In the genomic region with DNA sequence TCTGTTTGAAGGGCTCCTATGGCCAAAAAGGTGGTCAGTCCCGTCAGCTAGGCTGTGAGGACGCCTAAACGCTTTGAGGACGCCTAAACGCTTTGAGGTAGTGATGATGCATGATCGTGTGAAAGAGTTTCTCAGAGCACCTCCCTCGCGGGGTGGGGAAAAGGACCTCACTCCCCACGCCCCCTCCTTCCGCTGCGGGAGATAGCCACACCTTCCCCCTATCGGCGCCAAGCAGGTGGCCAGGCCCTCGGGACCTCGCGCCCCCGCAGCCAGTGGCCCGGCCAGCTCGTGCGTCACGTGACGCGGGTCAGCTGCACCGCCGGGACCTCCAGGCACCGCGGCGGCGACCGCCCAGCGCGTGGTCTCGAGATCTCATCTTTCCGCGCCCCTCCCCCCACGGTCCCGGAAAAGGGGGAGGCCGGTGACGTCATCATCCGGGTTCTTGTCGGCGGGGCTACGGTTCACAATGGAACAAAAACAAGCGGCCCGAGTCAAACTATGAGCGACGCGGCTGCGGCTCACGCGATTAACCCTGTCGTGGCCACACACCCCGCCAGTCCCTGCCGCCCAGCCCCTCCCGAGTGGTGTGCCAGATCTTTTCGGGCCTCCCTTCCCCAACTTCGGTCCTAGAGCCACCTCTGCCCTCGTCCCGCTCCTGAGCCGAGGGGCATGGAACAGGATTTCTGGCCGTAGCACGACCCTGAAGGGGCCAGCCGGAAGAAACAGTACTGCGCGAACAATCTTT, we compare ENCODE assay signal across 8 cellular contexts.
A peak's percentile ranks its signal among the peaks of the same experiment; 100 is the strongest.
DNase-seq lines count a peak whose midpoint lies in the region; ATAC-seq and FAIRE-seq lines count a peak whose summit lies in the region.

No MANE protein-coding gene starts in this region.

- H3K9me3 ChIP-seq in BLaER1, result no peaks in the 10 kb centered on the region

- peak; percentile 93 for FAIRE-seq in colon (lab: Jason Lieb, UNC)

- DNase-seq in NCI-H524 treated with DMSO at 0.1 percent for 48 hours (lab: John Stamatoyannopoulos, UW), result peak; percentile 93
- DNase-seq in activated CD4-positive, alpha-beta T cell treated with anti-CD3 and anti-CD28 coated beads for 48 hours, result peak; percentile 95
- peak; percentile 88 for DNase-seq in kidney glomerular epithelial cell (lab: John Stamatoyannopoulos, UW)
- peak; percentile 88 to 98 for DNase-seq in stimulated activated CD4-positive, alpha-beta T cell treated with anti-CD3 and anti-CD28 coated beads, Interleukin-15, amount 100 ng/mL, for 48 hours (ENCODE audit: low read depth in 2 of 2)

- H3K9ac ChIP-seq in BLaER1, result peak overlapping the region; percentile 99

- peak overlapping the region; percentile 100 for H3K27ac ChIP-seq in BLaER1

- ATAC-seq in GM19324 (IDR thresholded peaks at IDR 0.05; ENCODE audit: low FRiP score, unreplicated experiment) (peak; percentile 68), HG03460 (IDR thresholded peaks at IDR 0.05; ENCODE audit: unreplicated experiment) (peak; percentile 55)

- H3K4me1 ChIP-seq in BLaER1, result peaks cover 32% of the 10 kb centered on the region

- H3K36me3 ChIP-seq in BLaER1, result no peaks in the 10 kb centered on the region

- peaks cover 81% of the 10 kb centered on the region for H3K27me3 ChIP-seq in BLaER1

- H3K4me3 ChIP-seq in BLaER1, result peak overlapping the region; percentile 97

- peaks cover 69% of the 10 kb centered on the region for H4K20me1 ChIP-seq in BLaER1

- H3K4me2 ChIP-seq in BLaER1, result peak overlapping the region; percentile 82

Comparison
In these comparisons a context has a peak if more than half of its experiments do, and no peak if none do; other contexts are left out.
1. Peak in every context shown above with its lines: DNase-seq, ATAC-seq, H3K4me3 ChIP-seq and H3K27ac ChIP-seq.